Comparison of ENCODE assay signal across 20 cellular contexts in genomic region chr4:112732142-112732541, GRCh38.
"Had no signal": no experiment of that assay in that cellular context is flagged by ENCODE, and none has a peak within 500 bp of the region (broad histone marks: within the 10 kb centered on the region; RNA-seq: fewer than 3 reads in every experiment).

No MANE protein-coding gene starts in this region.

- H3K36me3 ChIP-seq: ovary, stomach, thoracic aorta had no signal

- H3K4me3 ChIP-seq: dorsolateral prefrontal cortex, mucosa of descending colon, ovary, stomach, thoracic aorta had no signal

- H3K36me3 Mint-ChIP-seq: natural killer cell, type B pancreatic cell had no signal

- H3K27ac Mint-ChIP-seq: natural killer cell, progenitor cell of endocrine pancreas, type B pancreatic cell had no signal

- DNase-seq: cortex of kidney; dorsolateral prefrontal cortex; effector memory CD4-positive, alpha-beta T cell; foreskin keratinocyte; mucosa of descending colon; natural killer cell; nucleus accumbens; ovary; right cardiac atrium; small intestine; stimulated activated CD4-positive, alpha-beta T cell treated with anti-CD3 and anti-CD28 coated beads, Interleukin-12 subunit alpha, Interleukin-12 subunit beta, amount 100 ng/mL, for 4 hours; stimulated activated naive CD4-positive, alpha-beta T cell; stomach; substantia nigra had no signal

- H3K9me3 ChIP-seq: mucosa of descending colon, ovary, stomach, thoracic aorta had no signal

- H3K4me1 ChIP-seq: stomach had no signal

- FAIRE-seq: islet of Langerhans, small intestine, urothelium cell line had no signal

- H3K27me3 ChIP-seq: dorsolateral prefrontal cortex, foreskin keratinocyte, ovary, stomach had no signal

- H3K27me3 Mint-ChIP-seq: progenitor cell of endocrine pancreas, type B pancreatic cell had no signal

- H3K4me3 Mint-ChIP-seq: natural killer cell, neural crest cell, type B pancreatic cell had no signal

- ATAC-seq: foreskin keratinocyte, mucosa of descending colon, natural killer cell, right cardiac atrium had no signal

- H3K27ac ChIP-seq: dorsolateral prefrontal cortex, foreskin keratinocyte, ovary, stomach, thoracic aorta had no signal

- H3K4me1 Mint-ChIP-seq: natural killer cell, neural crest cell had no signal

- H3K9me3 Mint-ChIP-seq: natural killer cell, neural crest cell, type B pancreatic cell had no signal
